ENCODE assay signal across 1 cellular context in genomic region chr14:50892255-50892654, GRCh38.
TF ChIP-seq lines count a peak whose summit lies in the region.

No MANE protein-coding gene starts in this region.

TF ChIP-seq in HepG2, 621 proteins besides CTCF, POLR2A, EP300 and RAD21 (continued from another document):
- TF ChIP-seq SOX6 (IDR thresholded peaks at IDR 0.05) (no peak), SOX6 (CRISPR knock-in tag; IDR thresholded peaks at IDR 0.05) (peak; percentile 63), ZNF557 (CRISPR knock-in tag; IDR thresholded peaks at IDR 0.05) (no peak), ZKSCAN5 (CRISPR knock-in tag; IDR thresholded peaks at IDR 0.05) (no peak), RARA (CRISPR knock-in tag; IDR thresholded peaks at IDR 0.05) (peak; percentile 88), PHF8 (CRISPR knock-in tag; IDR thresholded peaks at IDR 0.05) (no peak), MED8 (CRISPR knock-in tag; IDR thresholded peaks at IDR 0.05; ENCODE audit: insufficient replicate concordance) (no peak), STAT6 (CRISPR knock-in tag; IDR thresholded peaks at IDR 0.05; ENCODE audit: borderline replicate concordance) (no peak), ZNF143 (CRISPR knock-in tag; IDR thresholded peaks at IDR 0.05) (no peak), SCMH1 (CRISPR knock-in tag; IDR thresholded peaks at IDR 0.05; ENCODE audit: borderline replicate concordance) (no peak), KDM5A (IDR thresholded peaks at IDR 0.05; ENCODE audit: borderline replicate concordance, low read length) (no peak), ZHX1 (CRISPR knock-in tag; IDR thresholded peaks at IDR 0.05; ENCODE audit: low read depth) (no peak), CREB3 (CRISPR knock-in tag; IDR thresholded peaks at IDR 0.05) (no peak), THAP8 (CRISPR knock-in tag; IDR thresholded peaks at IDR 0.05; ENCODE audit: borderline replicate concordance) (no peak), SMARCE1 (IDR thresholded peaks at IDR 0.05; ENCODE audit: borderline replicate concordance) (no peak), TEAD2 (CRISPR knock-in tag; IDR thresholded peaks at IDR 0.05) (no peak), NFYC (CRISPR knock-in tag; IDR thresholded peaks at IDR 0.05) (no peak), ZNF841 (CRISPR knock-in tag; IDR thresholded peaks at IDR 0.05; ENCODE audit: borderline replicate concordance) (no peak), SUZ12 (IDR thresholded peaks at IDR 0.05; ENCODE audit: low read depth, low read length) (no peak), SYNCRIP (IDR thresholded peaks at IDR 0.05; ENCODE audit: insufficient read depth, low read depth, low read length) (no peak), CC2D1A (CRISPR knock-in tag; IDR thresholded peaks at IDR 0.05) (no peak), ZNF121 (CRISPR knock-in tag; IDR thresholded peaks at IDR 0.05) (no peak), PAX8 (CRISPR knock-in tag; IDR thresholded peaks at IDR 0.05; ENCODE audit: borderline replicate concordance) (no peak), ZNF138 (CRISPR knock-in tag; IDR thresholded peaks at IDR 0.05; ENCODE audit: low read depth) (no peak), POLR2AphosphoS2 (IDR thresholded peaks at IDR 0.05; ENCODE audit: low read depth, low read length) (no peak), ZNF124 (CRISPR knock-in tag; IDR thresholded peaks at IDR 0.05) (no peak), ZNF891 (CRISPR knock-in tag; IDR thresholded peaks at IDR 0.05) (no peak), TERF1 (CRISPR knock-in tag; IDR thresholded peaks at IDR 0.05) (no peak), ZNF704 (CRISPR knock-in tag; IDR thresholded peaks at IDR 0.05; ENCODE audit: borderline replicate concordance) (no peak), REST (IDR thresholded peaks at IDR 0.05; ENCODE audit: borderline replicate concordance in 1 of 2, low read depth in 1 of 2, low read length in 2 of 2) (no peak), ZNF839 (CRISPR knock-in tag; IDR thresholded peaks at IDR 0.05; ENCODE audit: borderline replicate concordance) (no peak), ZNF430 (CRISPR knock-in tag; IDR thresholded peaks at IDR 0.05) (no peak), CEBPB (IDR thresholded peaks at IDR 0.05; ENCODE audit: borderline replicate concordance, low read depth, low read length) (peak; percentile 70), CHCHD3 (CRISPR knock-in tag; IDR thresholded peaks at IDR 0.05) (no peak), ZNF768 (CRISPR knock-in tag; IDR thresholded peaks at IDR 0.05) (no peak), MBD4 (IDR thresholded peaks at IDR 0.05; ENCODE audit: borderline replicate concordance, low read length) (no peak), PITX1 (CRISPR knock-in tag; IDR thresholded peaks at IDR 0.05) (no peak), ISL2 (CRISPR knock-in tag; IDR thresholded peaks at IDR 0.05) (no peak), MXD1 (CRISPR knock-in tag; IDR thresholded peaks at IDR 0.05) (no peak), GTF2F1 (IDR thresholded peaks at IDR 0.05; ENCODE audit: low read length) (no peak), NFYB (CRISPR knock-in tag; IDR thresholded peaks at IDR 0.05) (no peak), MTERF4 (CRISPR knock-in tag; IDR thresholded peaks at IDR 0.05) (no peak), ZNF782 (CRISPR knock-in tag; IDR thresholded peaks at IDR 0.05; ENCODE audit: borderline replicate concordance) (no peak), E2F1 (CRISPR knock-in tag; IDR thresholded peaks at IDR 0.05) (no peak), CBX2 (IDR thresholded peaks at IDR 0.05; ENCODE audit: low read depth, low read length) (no peak), CBX2 (CRISPR knock-in tag; IDR thresholded peaks at IDR 0.05; ENCODE audit: low read depth) (no peak), GTF3A (CRISPR knock-in tag; conservative IDR thresholded peaks at IDR 0.05) (no peak)
